ENCODE assay signal across 27 cellular contexts in genomic region chr1:53913352-53914043, GRCh38. TPM values are rescaled to one million over a fixed set of nuclear protein-coding genes. Genes with fewer than 3 reads are reported as not detected.
DNase-seq lines count a peak whose midpoint lies in the region; ATAC-seq, FAIRE-seq and TF ChIP-seq lines count a peak whose summit lies in the region.
"Had no signal": no experiment of that assay in that cellular context is flagged by ENCODE, and none has a peak within 500 bp of the region (broad histone marks: within the 10 kb centered on the region; RNA-seq: fewer than 3 reads in every experiment).

No MANE protein-coding gene starts in this region.

- no peaks in the 10 kb centered on the region for H3K9me3 ChIP-seq in HUES64 (ENCODE audit: insufficient read depth, low read depth, low read length)
- H3K9me3 ChIP-seq in mucosa of descending colon = no peaks in the 10 kb centered on the region
- no peaks in the 10 kb centered on the region for H3K9me3 ChIP-seq in prostate gland
- H3K9me3 ChIP-seq: ascending aorta, esophagus squamous epithelium, left lung, transverse colon had no signal

- H3K27me3 Mint-ChIP-seq in stimulated activated memory B cell treated with anti-CD40 and anti-IgM and Interleukin-4, amounts not matched to agents 10 μg/mL and 1 μg/mL and 100 μg/mL, for 72 hours = no peaks in the 10 kb centered on the region
- H3K27me3 Mint-ChIP-seq: activated CD8-positive, alpha-beta T cell treated with anti-CD3 and anti-CD28 coated beads for 36 hours; central memory CD8-positive, alpha-beta T cell had no signal

- no peak for DNase-seq in D721Med (ENCODE audit: insufficient read length, low spot score)
- peak in 11 of 61 donors; percentile 4 to 56 (median 37) for DNase-seq in caudate nucleus (lab: John Stamatoyannopoulos, UW)
- no peak for DNase-seq in mucosa of descending colon
- no peak for DNase-seq in islet precursor cell
- no peak for DNase-seq in prostate gland (ENCODE audit: low spot score)
- DNase-seq: activated CD4-positive, CD25-positive, alpha-beta regulatory T cell; activated CD8-positive, alpha-beta T cell treated with anti-CD3 and anti-CD28 coated beads for 36 hours; activated naive CD4-positive, alpha-beta T cell treated with anti-CD3 and anti-CD28 coated beads for 36 hours; activated T-cell treated with anti-CD3 and anti-CD28 coated beads, Interleukin-2, amount 50 U/mL, for 1 hour; effector CD4-positive, alpha-beta T cell; esophagus squamous epithelium; left lung; midbrain; NCI-H446 treated with DMSO at 0.1 percent for 48 hours; RPMI8226; small intestine; stimulated activated naive CD8-positive, alpha-beta T cell treated with anti-CD3 and anti-CD28 coated beads, Interleukin-15, Interleukin-2, amounts not matched to agents 100 U/mL and 50 U/mL, for 24 hours; T-helper 9 cell; transverse colon had no signal

- peaks cover 24% of the 10 kb centered on the region for H3K36me3 Mint-ChIP-seq in stimulated activated memory B cell treated with anti-CD40 and anti-IgM and Interleukin-4, amounts not matched to agents 10 μg/mL and 1 μg/mL and 100 μg/mL, for 72 hours

- TF ChIP-seq CTCF in D721Med (IDR thresholded peaks at IDR 0.05; ENCODE audit: insufficient read depth, missing control alignments) (peak; percentile 21), mucosa of descending colon (IDR thresholded peaks at IDR 0.05) (no peak), prostate gland (IDR thresholded peaks at IDR 0.05) (no peak)

- TF ChIP-seq POLR2A in prostate gland (IDR thresholded peaks at IDR 0.05) = no peak

- no peaks in the 10 kb centered on the region for H3K27me3 ChIP-seq in HUES64 (ENCODE audit: insufficient read depth, low read length)
- no peaks in the 10 kb centered on the region for H3K27me3 ChIP-seq in prostate gland (replicated peaks; ENCODE audit: insufficient read depth)
- H3K27me3 ChIP-seq: ascending aorta, esophagus squamous epithelium, left lung, transverse colon had no signal

- intact Hi-C loops in mucosa of descending colon (cut with DNase I, micrococcal nuclease) (no loop called here), prostate gland (cut with DNase I) (no loop called here)

- no peaks in the 10 kb centered on the region for H3K9me3 Mint-ChIP-seq in stimulated activated memory B cell treated with anti-CD40 and anti-IgM and Interleukin-4, amounts not matched to agents 10 μg/mL and 1 μg/mL and 100 μg/mL, for 72 hours
- H3K9me3 Mint-ChIP-seq: activated CD8-positive, alpha-beta T cell treated with anti-CD3 and anti-CD28 coated beads for 36 hours; activated naive CD4-positive, alpha-beta T cell treated with anti-CD3 and anti-CD28 coated beads for 36 hours; central memory CD8-positive, alpha-beta T cell had no signal

- no peaks in the 10 kb centered on the region for H3K4me1 Mint-ChIP-seq in stimulated activated memory B cell treated with anti-CD40 and anti-IgM and Interleukin-4, amounts not matched to agents 10 μg/mL and 1 μg/mL and 100 μg/mL, for 72 hours
- H3K4me1 Mint-ChIP-seq: central memory CD8-positive, alpha-beta T cell had no signal

- peak; percentile 51 for ATAC-seq in mucosa of descending colon
- ATAC-seq in stimulated activated memory B cell treated with anti-CD40 and anti-IgM and Interleukin-4, amounts not matched to agents 10 μg/mL and 1 μg/mL and 100 μg/mL, for 72 hours = no peak
- ATAC-seq in HG02840 (IDR thresholded peaks at IDR 0.05; ENCODE audit: low FRiP score, unreplicated experiment) = no peak
- ATAC-seq: activated CD8-positive, alpha-beta T cell treated with anti-CD3 and anti-CD28 coated beads for 36 hours; left lung; SK-N-SH treated with all-trans-retinoic acid at 6 μM for 48 hours; stimulated activated naive CD8-positive, alpha-beta T cell treated with anti-CD3 and anti-CD28 coated beads, Interleukin-15, Interleukin-2, amounts not matched to agents 100 U/mL and 50 U/mL, for 24 hours had no signal

- no peak overlapping the region for H3K4me3 Mint-ChIP-seq in stimulated activated memory B cell treated with anti-CD40 and anti-IgM and Interleukin-4, amounts not matched to agents 10 μg/mL and 1 μg/mL and 100 μg/mL, for 72 hours
- H3K4me3 Mint-ChIP-seq: activated CD8-positive, alpha-beta T cell treated with anti-CD3 and anti-CD28 coated beads for 36 hours; activated naive CD4-positive, alpha-beta T cell treated with anti-CD3 and anti-CD28 coated beads for 36 hours; central memory CD8-positive, alpha-beta T cell had no signal

- H3K4me1 ChIP-seq in HUES64 (ENCODE audit: insufficient read depth, low read length) (peaks cover 23% of the 10 kb centered on the region), mucosa of descending colon (ENCODE audit: low read depth) (no peaks in the 10 kb centered on the region), prostate gland (replicated peaks) (no peaks in the 10 kb centered on the region)
- H3K4me1 ChIP-seq: ascending aorta, esophagus squamous epithelium, left lung, transverse colon had no signal

- H3K27ac ChIP-seq in HUES64 (ENCODE audit: low read depth, low read length) (peak overlapping the region; percentile 58; the same call in 1 of the 2 replicates), caudate nucleus (ENCODE audit: low read depth, low read length) (peak overlapping the region; percentile 58), prostate gland (no peak overlapping the region)
- H3K27ac ChIP-seq: ascending aorta, esophagus squamous epithelium, left lung, transverse colon had no signal

- no peak overlapping the region for H3K4me3 ChIP-seq in HUES64 (ENCODE audit: low read length)
- no peak overlapping the region for H3K4me3 ChIP-seq in mucosa of descending colon
- H3K4me3 ChIP-seq in prostate gland = no peak overlapping the region
- H3K4me3 ChIP-seq: ascending aorta, esophagus squamous epithelium, left lung, transverse colon had no signal

- no peak for FAIRE-seq in D721Med (lab: Jason Lieb, UNC)
- FAIRE-seq: small intestine had no signal

- H3K36me3 ChIP-seq in HUES64 (ENCODE audit: insufficient read depth, low read length) (no peaks in the 10 kb centered on the region; the same call in 1 of the 2 replicates), mucosa of descending colon (ENCODE audit: low read depth) (no peaks in the 10 kb centered on the region), prostate gland (no peaks in the 10 kb centered on the region)
- H3K36me3 ChIP-seq: transverse colon had no signal

- WGBS in HUES64 = 64% methylated on average over 5 of the region's 5 CpGs
- 70% methylated on average over 5 of the region's 5 CpGs for WGBS in prostate gland

- no peak overlapping the region for H3K27ac Mint-ChIP-seq in stimulated activated memory B cell treated with anti-CD40 and anti-IgM and Interleukin-4, amounts not matched to agents 10 μg/mL and 1 μg/mL and 100 μg/mL, for 72 hours
- H3K27ac Mint-ChIP-seq: activated CD8-positive, alpha-beta T cell treated with anti-CD3 and anti-CD28 coated beads for 36 hours; activated naive CD4-positive, alpha-beta T cell treated with anti-CD3 and anti-CD28 coated beads for 36 hours had no signal

- 0 out of 2 replicates have a peak overlapping the region, but pooled peaks have one; percentile 2 for H3K9ac ChIP-seq in HUES64 (ENCODE audit: low read depth, low read length)

RNA-seq across cellular contexts. Expression of gene DIO1, which starts 19.5 kb away (rescaled TPM):
- not detected for polyA plus RNA-seq in HUES64 (2013, experiment 1 of 2)
- 0.19 TPM for polyA plus RNA-seq in HUES64 (2013, experiment 2 of 2)
- total RNA-seq in mucosa of descending colon (not detected), prostate gland (under 1 TPM in 1 of 2 donors, not detected in 1; 0.23 TPM)
- total RNA-seq: activated CD8-positive, alpha-beta T cell treated with anti-CD3 and anti-CD28 coated beads for 36 hours; activated naive CD4-positive, alpha-beta T cell treated with anti-CD3 and anti-CD28 coated beads for 36 hours; ascending aorta; Daoy; esophagus squamous epithelium; pulmonary artery endothelial cell; transverse colon had no signal
- polyA plus RNA-seq: small intestine had no signal

RNA-seq across cellular contexts. Expression of gene YIPF1, which starts 23.9 kb away (rescaled TPM):
- polyA plus RNA-seq in HUES64 (2013, experiment 1 of 2) = 27.8 TPM
- polyA plus RNA-seq in HUES64 (2013, experiment 2 of 2) = 27.1 TPM
- total RNA-seq in mucosa of descending colon = 10 to 100 TPM; 23.4 to 37.3 (median 30.6) TPM
- 100 to 1,000 TPM in 1 of 2 donors, 10 to 100 TPM in 1; 40.0 to 105 TPM for total RNA-seq in prostate gland

RNA-seq across cellular contexts. Expression of gene IFT25, which starts 32.0 kb away (rescaled TPM):
- 37.8 TPM for polyA plus RNA-seq in HUES64 (2013, experiment 1 of 2)
- polyA plus RNA-seq in HUES64 (2013, experiment 2 of 2) = 39.7 TPM
- total RNA-seq in mucosa of descending colon (10 to 100 TPM; 19.8 to 22.6 (median 19.9) TPM), prostate gland (10 to 100 TPM; 13.7 to 18.9 TPM)
- total RNA-seq: ascending aorta had no signal

RNA-seq across cellular contexts. Expression of gene LRRC42, which starts 32.7 kb away (rescaled TPM):
- polyA plus RNA-seq in HUES64 (2013, experiment 1 of 2) = 48.8 TPM
- 50.7 TPM for polyA plus RNA-seq in HUES64 (2013, experiment 2 of 2)
- total RNA-seq in mucosa of descending colon = 10 to 100 TPM; 16.5 to 19.4 (median 19.0) TPM
- 10 to 100 TPM; 21.1 to 31.8 TPM for total RNA-seq in prostate gland

Comparison
In these comparisons a context has a peak if more than half of its experiments do, and no peak if none do; other contexts are left out.
1. H3K27ac ChIP-seq: peak in HUES64 (single experiment) and caudate nucleus (single experiment); none in prostate gland (0 of 2).